3 cellular contexts compared by ENCODE assay signal in genomic region chr7:80139179-80139578, GRCh38.
TF ChIP-seq lines count a peak whose summit lies in the region.

No MANE protein-coding gene starts in this region.

TF ChIP-seq in liver, 16 proteins besides CTCF, POLR2A, EP300 and RAD21:
- TF ChIP-seq FOXA2 (IDR thresholded peaks at IDR 0.05) = peak; percentile 7
- TF ChIP-seq HNF4A (conservative IDR thresholded peaks at IDR 0.05) = peak in 1 of 2 donors; percentile 2
- TF ChIP-seq RXRA (IDR thresholded peaks at IDR 0.05) = no peak
TF ChIP-seq in liver: peak in this region for 2.

TF ChIP-seq in HepG2, 621 proteins besides CTCF, POLR2A, EP300 and RAD21:
- TF ChIP-seq EZH2 (conservative IDR thresholded peaks at IDR 0.05; ENCODE audit: low read depth, low read length) (no peak), RAD51 (IDR thresholded peaks at IDR 0.05; ENCODE audit: borderline replicate concordance) (no peak), HNRNPL (IDR thresholded peaks at IDR 0.05; ENCODE audit: low read depth, low read length) (no peak), ZKSCAN8 (CRISPR knock-in tag; IDR thresholded peaks at IDR 0.05; ENCODE audit: borderline replicate concordance) (no peak), ZNF12 (CRISPR knock-in tag; IDR thresholded peaks at IDR 0.05) (no peak), ZFP90 (CRISPR knock-in tag; IDR thresholded peaks at IDR 0.05; ENCODE audit: borderline replicate concordance) (no peak), ZNF747 (CRISPR knock-in tag; IDR thresholded peaks at IDR 0.05; ENCODE audit: borderline replicate concordance) (no peak)

TF ChIP-seq in H1, 55 proteins besides CTCF, POLR2A, EP300 and RAD21:
- TF ChIP-seq HDAC6 (IDR thresholded peaks at IDR 0.05; ENCODE audit: low read depth, low read length) (no peak), HDAC2 (IDR thresholded peaks at IDR 0.05; ENCODE audit: borderline replicate concordance in 1 of 2, low read depth in 2 of 2, low read length in 2 of 2) (no peak), TEAD4 (IDR thresholded peaks at IDR 0.05; ENCODE audit: low read depth, low read length) (no peak), ASH2L (IDR thresholded peaks at IDR 0.05; ENCODE audit: low read length) (no peak), POLR2AphosphoS5 (IDR thresholded peaks at IDR 0.05; ENCODE audit: low read depth, low read length) (no peak), ATF3 (IDR thresholded peaks at IDR 0.05; ENCODE audit: insufficient read depth, low read depth, low read length) (no peak), CHD1 (IDR thresholded peaks at IDR 0.05; ENCODE audit: low read depth, low read length) (no peak), PHF8 (conservative IDR thresholded peaks at IDR 0.05; ENCODE audit: low read depth, low read length) (no peak), CBX8 (IDR thresholded peaks at IDR 0.05; ENCODE audit: borderline replicate concordance, low read depth, low read length) (no peak), ZNF274 (IDR thresholded peaks at IDR 0.05; ENCODE audit: borderline replicate concordance, extremely low read depth, low read length) (no peak), CHD2 (IDR thresholded peaks at IDR 0.05; ENCODE audit: low read length) (no peak), RNF2 (IDR thresholded peaks at IDR 0.05; ENCODE audit: borderline replicate concordance, low read depth, low read length, missing control alignments, poor library complexity, severe bottlenecking) (no peak), BCL11A (IDR thresholded peaks at IDR 0.05; ENCODE audit: low read depth in 2 of 2, low read length in 2 of 2) (no peak), RFX5 (IDR thresholded peaks at IDR 0.05; ENCODE audit: borderline replicate concordance, low read depth, low read length) (no peak), FOSL1 (IDR thresholded peaks at IDR 0.05; ENCODE audit: insufficient read depth, low read depth, low read length) (no peak), YY1 (IDR thresholded peaks at IDR 0.05; ENCODE audit: low read depth, low read length) (no peak), TAF7 (optimal IDR thresholded peaks at IDR 0.05; ENCODE audit: borderline replicate concordance, low read depth, low read length) (no peak), CEBPB (IDR thresholded peaks at IDR 0.05; ENCODE audit: low read depth, low read length) (no peak)
